Comparison of ENCODE assay signal across 30 cellular contexts in genomic region chr15:67999320-68000100, GRCh38. TPM values are rescaled to one million over a fixed set of nuclear protein-coding genes. Genes with fewer than 3 reads are reported as not detected.
DNase-seq lines count a peak whose midpoint lies in the region; ATAC-seq, FAIRE-seq and TF ChIP-seq lines count a peak whose summit lies in the region.
"Had no signal": no experiment of that assay in that cellular context is flagged by ENCODE, and none has a peak within 500 bp of the region (broad histone marks: within the 10 kb centered on the region; RNA-seq: fewer than 3 reads in every experiment).

No MANE protein-coding gene starts in this region.

- peak; percentile 30 to 80 for DNase-seq in A549 (ENCODE audit: low read depth in 1 of 2, low spot score in 1 of 2)
- DNase-seq in HS-27A (ENCODE audit: low read depth), result peak; percentile 59
- DNase-seq in RWPE2 (ENCODE audit: low spot score), result no peak
- no peak for DNase-seq in hepatocyte (ENCODE audit: low spot score)
- DNase-seq in stimulated activated naive CD8-positive, alpha-beta T cell treated with anti-CD3 and anti-CD28 coated beads, Interleukin-15, Interleukin-2, amounts not matched to agents 100 U/mL and 50 U/mL, for 24 hours, result no peak
- DNase-seq in NCI-H2081 treated with DMSO at 0.1 percent for 48 hours (lab: John Stamatoyannopoulos, UW), result no peak
- DNase-seq: activated CD4-positive, alpha-beta T cell treated with anti-CD3 and anti-CD28 coated beads for 36 hours; activated CD8-positive, alpha-beta memory T cell treated with anti-CD3 and anti-CD28 coated beads, Interleukin-2, amount 50 U/mL, for 48 hours; activated CD8-positive, alpha-beta T cell treated with anti-CD3 and anti-CD28 coated beads for 36 hours; activated naive CD4-positive, alpha-beta T cell treated with Interleukin-2 at 50 U/mL for 16 hours; AML-193; CD4-positive, alpha-beta memory T cell; lower lobe of right lung; MM.1S; naive thymus-derived CD8-positive, alpha-beta T cell; NCI-H2029; NCI-H526 treated with DMSO at 0.1 percent for 48 hours; NK-92 treated with Interleukin-12 subunit alpha and Interleukin-12 subunit beta, amount 100 ng/mL, for 24 hours; SIG-M5; T-helper 9 cell had no signal

- H4K20me1 ChIP-seq in hepatocyte (ENCODE audit: insufficient read depth, poor library complexity, severe bottlenecking), result no peaks in the 10 kb centered on the region

- ATAC-seq in A549 (peak; percentile 70 to 75), RWPE2 (ENCODE audit: low read depth) (no peak), GM19463 (IDR thresholded peaks at IDR 0.05; ENCODE audit: unreplicated experiment) (no peak), GM21526 (IDR thresholded peaks at IDR 0.05; ENCODE audit: low FRiP score, unreplicated experiment) (no peak)
- no peak for ATAC-seq in stimulated activated naive CD8-positive, alpha-beta T cell treated with anti-CD3 and anti-CD28 coated beads, Interleukin-15, Interleukin-2, amounts not matched to agents 100 U/mL and 50 U/mL, for 24 hours
- ATAC-seq: activated CD4-positive, alpha-beta T cell treated with anti-CD3 and anti-CD28 coated beads for 36 hours; activated CD8-positive, alpha-beta T cell treated with anti-CD3 and anti-CD28 coated beads for 36 hours; gastroesophageal sphincter; GM12878; HCT116; K562; lower lobe of right lung; naive thymus-derived CD8-positive, alpha-beta T cell; stimulated activated memory B cell treated with anti-CD40 and anti-IgM and Interleukin-4, amounts not matched to agents 10 μg/mL and 1 μg/mL and 100 μg/mL, for 72 hours had no signal

- peak overlapping the region; percentile 71 to 76 for H3K27ac ChIP-seq in A549
- H3K27ac ChIP-seq in RWPE2 (ENCODE audit: poor library complexity, severe bottlenecking), result peak overlapping the region; percentile 82
- H3K27ac ChIP-seq in hepatocyte, result peak overlapping the region; percentile 12
- H3K27ac ChIP-seq: gastroesophageal sphincter, lower lobe of right lung, VCaP had no signal

- TF ChIP-seq RAD21 in A549 (conservative IDR thresholded peaks at IDR 0.05 in 1 of 2, IDR thresholded peaks at IDR 0.05 in 1 of 2), result no peak

- 5% methylated on average over 3 of the region's 3 CpGs for WGBS in A549 (ENCODE audit: missing lambda C conversion rate)
- WGBS in hepatocyte (ENCODE audit: low lambda C conversion rate, missing lambda C conversion rate), result 95% methylated on average over 3 of the region's 3 CpGs

- H3K27me3 ChIP-seq in RWPE2 (ENCODE audit: insufficient read depth, poor library complexity, severe bottlenecking), result no peaks in the 10 kb centered on the region
- H3K27me3 ChIP-seq in hepatocyte, result no peaks in the 10 kb centered on the region
- H3K27me3 ChIP-seq: gastroesophageal sphincter had no signal

- H3K9me3 ChIP-seq in A549 (no peaks in the 10 kb centered on the region), RWPE2 (ENCODE audit: severe bottlenecking) (no peaks in the 10 kb centered on the region), hepatocyte (ENCODE audit: low read depth) (no peaks in the 10 kb centered on the region)
- H3K9me3 ChIP-seq: gastroesophageal sphincter, lower lobe of right lung had no signal

- CTCF ChIA-PET in A549 (lab: Yijun Ruan, JAX), result interaction anchor here (0.5 to 2.4 kb wide), 6 partner anchors 15 to 138 kb away, joined by 3 to 13 read pairs (median 4); partner anchors contain the start of gene PIAS1

- H3K9me2 ChIP-seq in hepatocyte (replicated peaks; ENCODE audit: insufficient read depth), result no peaks in the 10 kb centered on the region

- H3K4me2 ChIP-seq in A549, result peak overlapping the region; percentile 84
- no peak overlapping the region for H3K4me2 ChIP-seq in hepatocyte

- H3K4me1 ChIP-seq in A549 (peaks cover 30% of the 10 kb centered on the region), RWPE2 (ENCODE audit: insufficient read depth, poor library complexity, severe bottlenecking) (peaks cover 21% of the 10 kb centered on the region), hepatocyte (ENCODE audit: insufficient read depth) (peaks cover 4% of the 10 kb centered on the region)
- H3K4me1 ChIP-seq: gastroesophageal sphincter, lower lobe of right lung had no signal

- no peak overlapping the region for H2AFZ ChIP-seq in hepatocyte

- H3K36me3 ChIP-seq in RWPE2 (ENCODE audit: low read depth) (no peaks in the 10 kb centered on the region), hepatocyte (replicated peaks; ENCODE audit: insufficient read depth, low read depth) (no peaks in the 10 kb centered on the region)
- H3K36me3 ChIP-seq: gastroesophageal sphincter, lower lobe of right lung had no signal

- no peak for TF ChIP-seq CTCF in A549 (IDR thresholded peaks at IDR 0.05)
- no peak for TF ChIP-seq CTCF in RWPE2 (IDR thresholded peaks at IDR 0.05; ENCODE audit: poor library complexity, severe bottlenecking)
- TF ChIP-seq CTCF in hepatocyte (IDR thresholded peaks at IDR 0.05; ENCODE audit: poor library complexity), result no peak

- peak; percentile 76 for FAIRE-seq in A549 (lab: Jason Lieb, UNC)
- FAIRE-seq: A204.1, endometrium, GM12878, K562 had no signal

- TF ChIP-seq POLR2A in A549 (IDR thresholded peaks at IDR 0.05; ENCODE audit: low read length), result no peak

- no peak for TF ChIP-seq EP300 in A549 (IDR thresholded peaks at IDR 0.05)

- POLR2A ChIA-PET in A549 (lab: Yijun Ruan, JAX), result interaction anchor here (0.6 to 2.4 kb wide), 4 partner anchors 55 to 1452 kb away, joined by 3 to 16 read pairs (median 9); partner anchors contain the start of gene PIAS1

- H3K79me2 ChIP-seq in hepatocyte, result no peaks in the 10 kb centered on the region

- H3K4me3 ChIP-seq in A549 (no peak overlapping the region), RWPE2 (ENCODE audit: severe bottlenecking) (no peak overlapping the region), hepatocyte (no peak overlapping the region)
- H3K4me3 ChIP-seq: gastroesophageal sphincter, GM12878, K562, lower lobe of right lung had no signal

TF ChIP-seq in A549, 52 proteins besides CTCF, POLR2A, EP300 and RAD21:
- TF ChIP-seq GATA3 (IDR thresholded peaks at IDR 0.05; ENCODE audit: borderline replicate concordance) (0 out of 2 replicates have a peak, but pooled peaks have one; percentile 12), JUNB (IDR thresholded peaks at IDR 0.05) (0 out of 2 replicates have a peak, but pooled peaks have one; percentile 6), FOSL2 (IDR thresholded peaks at IDR 0.05) (no peak), FOSL2 (CRISPR knock-in tag; IDR thresholded peaks at IDR 0.05) (peak; percentile 55)
- TF ChIP-seq, protein P1, sequence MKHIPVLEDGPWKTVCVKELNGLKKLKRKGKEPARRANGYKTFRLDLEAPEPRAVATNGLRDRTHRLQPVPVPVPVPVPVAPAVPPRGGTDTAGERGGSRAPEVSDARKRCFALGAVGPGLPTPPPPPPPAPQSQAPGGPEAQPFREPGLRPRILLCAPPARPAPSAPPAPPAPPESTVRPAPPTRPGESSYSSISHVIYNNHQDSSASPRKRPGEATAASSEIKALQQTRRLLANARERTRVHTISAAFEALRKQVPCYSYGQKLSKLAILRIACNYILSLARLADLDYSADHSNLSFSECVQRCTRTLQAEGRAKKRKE (CRISPR knock-in tag; IDR thresholded peaks at IDR 0.05; ENCODE audit: low read depth), result no peak

RNA-seq across cellular contexts. Expression of gene PIAS1, which starts 54.6 kb away (rescaled TPM):
- polyA plus RNA-seq in A549 (2011; rRNA removed) (49.5 and 53.7 TPM in 2 replicates), A549 (2017; fragmentation: RNase III; extraction: RNeasy Plus Mini Kit Qiagen cat#74134 plus additional on column Dnase treatment) (18.0 to 23.2 TPM (median 21.4 TPM) in 3 replicates), hepatocyte (45.4 and 66.8 TPM in 2 replicates)
- 15.7 and 16.1 TPM in 2 replicates for polyA plus RNA-seq in A549 (2012; cell fraction: cytosol; rRNA removed)
- polyA plus RNA-seq in A549 (2012; cell fraction: nucleus; rRNA removed), result 17.4 and 24.2 TPM in 2 replicates
- polyA minus RNA-seq in A549 (2011; rRNA and poly(A)+ RNA removed), result 97.3 and 119 TPM in 2 replicates
- 22.6 and 31.3 TPM in 2 replicates for total RNA-seq in hepatocyte

Comparison
In these comparisons a context has a peak if more than half of its experiments do, and no peak if none do; other contexts are left out.
1. ATAC-seq: peak in A549 (2 of 2); none in RWPE2 (single experiment), GM19463 (single experiment), GM21526 (single experiment) and stimulated activated naive CD8-positive, alpha-beta T cell treated with anti-CD3 and anti-CD28 coated beads, Interleukin-15, Interleukin-2, amounts not matched to agents 100 U/mL and 50 U/mL, for 24 hours (single experiment).
2. DNase-seq: peak in A549 (2 of 2) and HS-27A (single experiment); none in RWPE2 (single experiment), hepatocyte (single experiment), stimulated activated naive CD8-positive, alpha-beta T cell treated with anti-CD3 and anti-CD28 coated beads, Interleukin-15, Interleukin-2, amounts not matched to agents 100 U/mL and 50 U/mL, for 24 hours (single experiment) and NCI-H2081 treated with DMSO at 0.1 percent for 48 hours (single experiment).
3. H3K27ac ChIP-seq: peak in every context shown above with its lines; median percentile 82 in RWPE2; 74 in A549; 12 in hepatocyte.